In the genomic region with DNA sequence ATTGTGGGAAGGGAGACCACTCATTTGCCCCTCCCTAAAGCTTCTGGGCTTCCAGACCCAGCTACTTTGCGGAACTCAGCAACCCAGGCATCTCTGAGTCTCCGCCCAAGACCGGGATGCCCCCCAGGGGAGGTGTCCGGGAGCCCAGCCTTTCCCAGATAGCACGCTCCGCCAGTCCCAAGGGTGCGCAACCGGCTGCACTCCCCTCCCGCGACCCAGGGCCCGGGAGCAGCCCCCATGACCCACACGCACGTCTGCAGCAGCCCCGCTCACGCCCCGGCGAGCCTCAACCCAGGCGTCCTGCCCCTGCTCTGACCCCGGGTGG, we compare ENCODE assay signal across 20 cellular contexts. TPM values are rescaled to one million over a fixed set of nuclear protein-coding genes. Genes with fewer than 3 reads are reported as not detected.
DNase-seq lines count a peak whose midpoint lies in the region; ATAC-seq, FAIRE-seq and TF ChIP-seq lines count a peak whose summit lies in the region.
"Had no signal": no experiment of that assay in that cellular context is flagged by ENCODE, and none has a peak within 500 bp of the region (broad histone marks: within the 10 kb centered on the region; RNA-seq: fewer than 3 reads in every experiment).

Gene EPO, plus strand, starts transcription at position 149 of the 325 bp plus-strand sequence. CDS start 513 bp downstream, outside the sequence.

- CTCF ChIA-PET in endothelial cell of umbilical vein (lab: Charles Lee) = interaction anchor here (1.2 kb wide), 1 partner anchor 108 kb away, joined by 3 read pairs; the partner anchor contains the start of gene MOSPD3

- no peaks in the 10 kb centered on the region for H3K9me3 ChIP-seq in cardiac muscle cell (ENCODE audit: low read depth)
- H3K9me3 ChIP-seq in right atrium auricular region = no peaks in the 10 kb centered on the region
- no peaks in the 10 kb centered on the region for H3K9me3 ChIP-seq in endothelial cell of umbilical vein (replicated peaks; ENCODE audit: control insufficient read depth, insufficient read depth, low read length)
- H3K9me3 ChIP-seq in mesodermal cell (ENCODE audit: control insufficient read depth, low read length) = peaks cover 15% of the 10 kb centered on the region
- no peaks in the 10 kb centered on the region for H3K9me3 ChIP-seq in vagina
- H3K9me3 ChIP-seq: thoracic aorta had no signal

- no peaks in the 10 kb centered on the region for H4K20me1 ChIP-seq in endothelial cell of umbilical vein (replicated peaks; ENCODE audit: control insufficient read depth, extremely low read depth, insufficient read depth, low read length)

- H3K4me3 ChIP-seq in cardiac muscle cell = peak within 1 kb of the TSS; percentile 37
- H3K4me3 ChIP-seq in right atrium auricular region = peak within 1 kb of the TSS in 1 of 2 donors; percentile 16
- no peak within 1 kb of the TSS for H3K4me3 ChIP-seq in endothelial cell of umbilical vein (replicated peaks in 1 of 3; ENCODE audit: insufficient read depth in 1 of 3, low read depth in 1 of 3, low read length in 3 of 3)
- peak within 1 kb of the TSS; percentile 27 for H3K4me3 ChIP-seq in mesodermal cell (ENCODE audit: extremely low read depth, insufficient read depth, low read length, poor library complexity, severe bottlenecking)
- peak within 1 kb of the TSS; percentile 7 to 30 for H3K4me3 ChIP-seq in vagina
- H3K4me3 ChIP-seq: GM12878, thoracic aorta had no signal

- POLR2A ChIA-PET in endothelial cell of umbilical vein (lab: Charles Lee) = no interaction called here

- H3K4me2 ChIP-seq in endothelial cell of umbilical vein (ENCODE audit: insufficient read depth, low read length) = no peak within 1 kb of the TSS

- H3K9me1 ChIP-seq in endothelial cell of umbilical vein (replicated peaks; ENCODE audit: control insufficient read depth, extremely low read depth, insufficient read depth, low read length) = no peaks in the 10 kb centered on the region

- H3K27ac ChIP-seq in cardiac muscle cell (no peak within 1 kb of the TSS), right atrium auricular region (no peak within 1 kb of the TSS), endothelial cell of umbilical vein (ENCODE audit: insufficient read depth, low read depth, low read length) (no peak within 1 kb of the TSS), mesodermal cell (ENCODE audit: low read depth, low read length, severe bottlenecking) (no peak within 1 kb of the TSS), vagina (no peak within 1 kb of the TSS)
- H3K27ac ChIP-seq: WERI-Rb-1 had no signal

- no peaks in the 10 kb centered on the region for H3K79me2 ChIP-seq in endothelial cell of umbilical vein (ENCODE audit: control insufficient read depth, insufficient read depth, low read length)

- H3K4me1 ChIP-seq in cardiac muscle cell (ENCODE audit: low read depth) (no peaks in the 10 kb centered on the region), right atrium auricular region (peaks cover 0 to 13% of the 10 kb centered on the region in 2 donors), endothelial cell of umbilical vein (ENCODE audit: control insufficient read depth, extremely low read depth, insufficient read depth, low read length) (no peaks in the 10 kb centered on the region), mesodermal cell (ENCODE audit: control insufficient read depth, insufficient read depth, low read length, poor library complexity, severe bottlenecking) (peaks cover 8% of the 10 kb centered on the region), vagina (peaks cover 20% of the 10 kb centered on the region)

- WGBS in mesodermal cell (ENCODE audit: insufficient coverage in 2 of 2), 2 experiments = 2 to 5% methylated on average over 17 to 18 of the region's 19 CpGs

- no TSS peak for BruUV-seq in endothelial cell of umbilical vein (replicated peaks; lab: Mats Ljungman, UMichigan)

- peaks cover 35% of the 10 kb centered on the region for H3K27me3 ChIP-seq in cardiac muscle cell
- peaks cover 0 to 14% of the 10 kb centered on the region in 2 donors for H3K27me3 ChIP-seq in right atrium auricular region
- H3K27me3 ChIP-seq in endothelial cell of umbilical vein (ENCODE audit: control insufficient read depth in 2 of 2, insufficient read depth in 2 of 2, low read length in 2 of 2) = peaks cover 27 to 33% of the 10 kb centered on the region in 2 experiments
- peaks cover 4% of the 10 kb centered on the region for H3K27me3 ChIP-seq in vagina

- no peak for ATAC-seq in GM21381 (IDR thresholded peaks at IDR 0.05; ENCODE audit: unreplicated experiment)
- ATAC-seq: GM12878, natural killer cell had no signal

- intact Hi-C loops in endothelial cell of umbilical vein (cut with micrococcal nuclease) = no loop called here
- intact Hi-C loops in vagina (cut with DNase I) = no loop called here

- H2AFZ ChIP-seq in endothelial cell of umbilical vein (ENCODE audit: low read depth, low read length) = no peak within 1 kb of the TSS

- DNase-seq in cardiac muscle cell (ENCODE audit: low read depth in 1 of 2, low spot score in 1 of 2) (peak in 1 of 2 donors; percentile 12), right atrium auricular region (ENCODE audit: low spot score) (no peak), endothelial cell of umbilical vein (ENCODE audit: low read depth, low spot score) (no peak), vagina (ENCODE audit: extremely low spot score in 2 of 2) (no peak), NCI-H446 treated with DMSO at 0.1 percent for 48 hours (lab: John Stamatoyannopoulos, UW) (no peak), NCI-H2171 (lab: John Stamatoyannopoulos, UW) (no peak)
- DNase-seq: activated CD8-positive, alpha-beta memory T cell treated with anti-CD3 and anti-CD28 coated beads, Interleukin-2, amount 50 U/mL, for 48 hours; DND-41; Karpas-422; natural killer cell; NCI-H187 treated with DMSO at 0.1 percent for 48 hours; NCI-H748 treated with DMSO at 0.1 percent for 48 hours; stimulated activated CD4-positive, alpha-beta T cell treated with anti-CD3 and anti-CD28 coated beads, Interleukin-12 subunit alpha, Interleukin-12 subunit beta, amount 100 ng/mL, for 4 hours; WERI-Rb-1 had no signal

- TF ChIP-seq POLR2A in endothelial cell of umbilical vein (IDR thresholded peaks at IDR 0.05; ENCODE audit: low read depth, low read length) = no peak
- TF ChIP-seq POLR2A in vagina (IDR thresholded peaks at IDR 0.05) = no peak

- dilution Hi-C loops in endothelial cell of umbilical vein (cut with MboI; ENCODE audit: extremely low pct_ligation_motif_present, low sequenced_read_pairs) = loop anchor here (25.0 kb wide), 1 partner anchor 117 kb away; the partner anchor contains the start of gene EPHB4

- TF ChIP-seq CTCF in cardiac muscle cell (IDR thresholded peaks at IDR 0.05; ENCODE audit: low read depth, low read length) (no peak), right atrium auricular region (IDR thresholded peaks at IDR 0.05) (no peak), endothelial cell of umbilical vein (IDR thresholded peaks at IDR 0.05; ENCODE audit: extremely low read depth in 1 of 2, insufficient read depth in 1 of 2, low read depth in 1 of 2, low read length in 2 of 2) (no peak), vagina (IDR thresholded peaks at IDR 0.05) (no peak)

- H3K36me3 ChIP-seq in cardiac muscle cell (no peaks in the 10 kb centered on the region), right atrium auricular region (no peaks in the 10 kb centered on the region), endothelial cell of umbilical vein (ENCODE audit: control insufficient read depth in 2 of 2, extremely low read depth in 1 of 2, insufficient read depth in 2 of 2, low read length in 2 of 2) (no peaks in the 10 kb centered on the region), mesodermal cell (ENCODE audit: control insufficient read depth, insufficient read depth, low read length) (no peaks in the 10 kb centered on the region), vagina (no peaks in the 10 kb centered on the region)
- H3K36me3 ChIP-seq: thoracic aorta, WERI-Rb-1 had no signal

- no peak for FAIRE-seq in endothelial cell of umbilical vein (lab: Jason Lieb, UNC)
- FAIRE-seq: A204.1, GM12878 had no signal

- no peak within 1 kb of the TSS for H3K9ac ChIP-seq in endothelial cell of umbilical vein (replicated peaks; ENCODE audit: extremely low read depth, insufficient read depth, low read length)

TF ChIP-seq in endothelial cell of umbilical vein, 7 proteins besides CTCF, POLR2A, EP300 and RAD21:
- TF ChIP-seq MAX (IDR thresholded peaks at IDR 0.05; ENCODE audit: insufficient read depth, insufficient read length) (no peak), FOS (IDR thresholded peaks at IDR 0.05; ENCODE audit: borderline replicate concordance, insufficient read depth, low read length) (no peak), EZH2 (IDR thresholded peaks at IDR 0.05; ENCODE audit: borderline replicate concordance, low read depth, low read length, severe bottlenecking) (peak; percentile 10)

RNA-seq across cellular contexts. Expression of gene EPO, which starts in this region (rescaled TPM):
- total RNA-seq in cardiac muscle cell (0.60 TPM in 1 of 2 replicates, not detected in the other), right atrium auricular region (not detected), endothelial cell of umbilical vein (not detected in 2 replicates), vagina (not detected)
- polyA plus RNA-seq in cardiac muscle cell (0.34 and 0.46 TPM in 2 replicates), endothelial cell of umbilical vein (not detected in 2 replicates)
- polyA plus RNA-seq in endothelial cell of umbilical vein (2011; cell fraction: cytosol; rRNA removed) = not detected in 2 replicates
- polyA plus RNA-seq in endothelial cell of umbilical vein (2011; cell fraction: nucleus; rRNA removed) = 0.48 TPM in 1 of 2 replicates, not detected in the other
- polyA plus RNA-seq in endothelial cell of umbilical vein (2012) = not detected in 2 replicates
- not detected in 2 replicates for polyA minus RNA-seq in endothelial cell of umbilical vein
- polyA minus RNA-seq in endothelial cell of umbilical vein (2011; cell fraction: cytosol; rRNA and poly(A)+ RNA removed) = not detected
- polyA minus RNA-seq in endothelial cell of umbilical vein (2011; cell fraction: nucleus; rRNA and poly(A)+ RNA removed) = not detected in 2 replicates
- polyA plus RNA-seq in mesodermal cell (2013, experiment 1 of 2) = not detected
- polyA plus RNA-seq in mesodermal cell (2013, experiment 2 of 2) = not detected
- total RNA-seq: GM12878, kidney epithelial cell, natural killer cell, thoracic aorta had no signal

Comparison
In these comparisons a context has a peak if more than half of its experiments do, and no peak if none do; other contexts are left out.
1. H3K4me3 ChIP-seq: peak in cardiac muscle cell (single experiment), mesodermal cell (single experiment) and vagina (2 of 2); none in endothelial cell of umbilical vein (0 of 3).